In the genomic region with DNA sequence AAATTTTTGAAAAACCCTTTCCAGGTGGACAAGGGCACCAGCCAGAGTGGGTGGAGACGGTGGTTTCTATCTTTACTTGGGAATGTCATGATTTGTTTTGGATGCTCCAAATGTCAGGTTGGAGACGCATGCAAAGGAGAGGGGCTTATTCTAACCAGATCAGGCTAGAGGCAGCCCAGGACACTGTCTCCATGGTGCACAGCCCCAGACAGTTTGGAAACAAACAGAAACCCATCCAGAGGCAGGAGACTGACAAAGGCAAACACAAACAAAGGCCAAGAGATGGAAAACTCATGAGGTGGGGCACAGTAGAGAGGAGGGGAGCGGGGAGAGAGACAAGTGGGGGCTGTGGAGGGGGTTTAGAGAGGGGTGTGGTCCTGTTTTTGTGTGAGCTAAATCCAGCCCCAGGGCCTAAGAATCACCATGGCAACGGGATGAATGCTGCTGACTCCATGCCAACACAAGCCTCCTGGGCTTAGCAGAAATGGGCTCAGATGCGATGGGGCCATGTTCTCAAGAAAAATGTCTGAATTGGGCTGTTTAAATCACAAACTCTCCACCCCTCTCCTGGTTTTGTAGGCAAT, we compare ENCODE assay signal across 1 cellular context.
TF ChIP-seq lines count a peak whose summit lies in the region.

No MANE protein-coding gene starts in this region.

TF ChIP-seq in HEK293, 187 proteins besides CTCF, POLR2A, EP300 and RAD21 (continued from another document):
- TF ChIP-seq, protein P1, sequence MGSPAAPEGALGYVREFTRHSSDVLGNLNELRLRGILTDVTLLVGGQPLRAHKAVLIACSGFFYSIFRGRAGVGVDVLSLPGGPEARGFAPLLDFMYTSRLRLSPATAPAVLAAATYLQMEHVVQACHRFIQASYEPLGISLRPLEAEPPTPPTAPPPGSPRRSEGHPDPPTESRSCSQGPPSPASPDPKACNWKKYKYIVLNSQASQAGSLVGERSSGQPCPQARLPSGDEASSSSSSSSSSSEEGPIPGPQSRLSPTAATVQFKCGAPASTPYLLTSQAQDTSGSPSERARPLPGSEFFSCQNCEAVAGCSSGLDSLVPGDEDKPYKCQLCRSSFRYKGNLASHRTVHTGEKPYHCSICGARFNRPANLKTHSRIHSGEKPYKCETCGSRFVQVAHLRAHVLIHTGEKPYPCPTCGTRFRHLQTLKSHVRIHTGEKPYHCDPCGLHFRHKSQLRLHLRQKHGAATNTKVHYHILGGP (tag by site-specific recombination; IDR thresholded peaks at IDR 0.05), result no peak
- TF ChIP-seq KLF1 (tag by site-specific recombination; IDR thresholded peaks at IDR 0.05) (0 out of 2 replicates have a peak, but pooled peaks have one; percentile 9), ZNF350 (tag by site-specific recombination; IDR thresholded peaks at IDR 0.05) (no peak), ZBTB1 (tag by site-specific recombination; IDR thresholded peaks at IDR 0.05) (no peak)
